ENCODE assay signal across 14 cellular contexts in the genomic region with DNA sequence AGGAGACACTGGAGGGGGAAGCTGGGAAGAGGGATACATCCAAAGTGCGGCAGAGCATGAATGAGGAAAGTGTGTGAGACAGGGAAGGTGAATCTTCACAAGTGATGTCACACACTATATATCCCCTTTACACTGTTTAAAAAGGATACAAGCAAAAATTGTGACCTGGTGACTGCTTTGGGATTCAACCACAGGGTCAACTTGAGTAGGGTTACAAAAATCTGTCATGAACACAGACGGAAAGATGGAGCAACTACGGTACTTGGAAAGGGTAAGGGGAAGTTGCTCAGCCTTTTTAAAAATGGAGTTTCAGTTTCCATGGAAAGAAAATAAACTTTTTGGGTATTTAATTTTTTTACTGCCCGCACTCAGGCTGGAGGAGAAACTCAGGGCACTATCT.
"Had no signal": no experiment of that assay in that cellular context is flagged by ENCODE, and none has a peak within 500 bp of the region (broad histone marks: within the 10 kb centered on the region; RNA-seq: fewer than 3 reads in every experiment).

No MANE protein-coding gene starts in this region.

- H3K27ac Mint-ChIP-seq: activated CD4-positive, alpha-beta memory T cell treated with anti-CD3 and anti-CD28 coated beads, Interleukin-2, amount 10 ng/mL, durations not matched to agents 7 days and 5 days had no signal

- DNase-seq: activated CD4-positive, alpha-beta memory T cell treated with anti-CD3 and anti-CD28 coated beads, Interleukin-2, amount 10 ng/mL, durations not matched to agents 7 days and 5 days; activated CD8-positive, alpha-beta memory T cell treated with anti-CD3 and anti-CD28 coated beads, Interleukin-2, amount 50 U/mL, for 48 hours; activated naive CD4-positive, alpha-beta T cell treated with Interleukin-2 at 50 U/mL for 16 hours; central memory CD4-positive, alpha-beta T cell; effector memory CD4-positive, alpha-beta T cell; pancreas; retina; stimulated activated CD4-positive, alpha-beta T cell treated with anti-CD3 and anti-CD28 coated beads, Interleukin-15, amount 100 ng/mL, for 24 hours; stimulated activated CD4-positive, alpha-beta T cell treated with anti-CD3 and anti-CD28 coated beads, Interleukin-4, amount 100 ng/mL, for 24 hours; uterus had no signal

- H3K4me3 ChIP-seq: coronary artery, hepatocyte, pancreas, uterus had no signal

- H3K27ac ChIP-seq: coronary artery, epithelial cell of prostate, hepatocyte, pancreas, uterus had no signal

- H3K4me3 Mint-ChIP-seq: activated CD4-positive, alpha-beta memory T cell treated with anti-CD3 and anti-CD28 coated beads, Interleukin-2, amount 10 ng/mL, durations not matched to agents 7 days and 5 days; neural crest cell had no signal

- H3K27me3 Mint-ChIP-seq: activated CD4-positive, alpha-beta memory T cell treated with anti-CD3 and anti-CD28 coated beads, Interleukin-2, amount 10 ng/mL, durations not matched to agents 7 days and 5 days had no signal

- H3K9me3 Mint-ChIP-seq: activated CD4-positive, alpha-beta memory T cell treated with anti-CD3 and anti-CD28 coated beads, Interleukin-2, amount 10 ng/mL, durations not matched to agents 7 days and 5 days; neural crest cell had no signal

- ATAC-seq: pancreas had no signal

- H3K9me3 ChIP-seq: pancreas, uterus had no signal

- H3K4me1 Mint-ChIP-seq: activated CD4-positive, alpha-beta memory T cell treated with anti-CD3 and anti-CD28 coated beads, Interleukin-2, amount 10 ng/mL, durations not matched to agents 7 days and 5 days; neural crest cell had no signal

- H3K27me3 ChIP-seq: hepatocyte, pancreas, uterus had no signal

- H3K36me3 ChIP-seq: pancreas, uterus had no signal
